Comparison of ENCODE assay signal across 9 cellular contexts in genomic region chr4:98663226-98664006, GRCh38. TPM values are rescaled to one million over a fixed set of nuclear protein-coding genes. Genes with fewer than 3 reads are reported as not detected.
DNase-seq lines count a peak whose midpoint lies in the region; ATAC-seq and TF ChIP-seq lines count a peak whose summit lies in the region.
"Had no signal": no experiment of that assay in that cellular context is flagged by ENCODE, and none has a peak within 500 bp of the region (broad histone marks: within the 10 kb centered on the region; RNA-seq: fewer than 3 reads in every experiment).

No MANE protein-coding gene starts in this region.

- no peak for TF ChIP-seq POLR2A in esophagus muscularis mucosa (IDR thresholded peaks at IDR 0.05; ENCODE audit: low read depth)

- DNase-seq in Right ventricle myocardium inferior (ENCODE audit: missing footprints) (peak; percentile 60), right atrium auricular region (ENCODE audit: low spot score) (no peak), hepatocyte (ENCODE audit: low spot score) (no peak), type B pancreatic cell (ENCODE audit: extremely low spot score, unreplicated experiment) (no peak), NCI-H2107 treated with DMSO at 0.1 percent for 48 hours (lab: John Stamatoyannopoulos, UW; ENCODE audit: unreplicated experiment) (no peak), esophagus muscularis mucosa (ENCODE audit: extremely low spot score) (no peak)
- peak; percentile 61 for DNase-seq in activated CD4-positive, alpha-beta T cell treated with anti-CD3 and anti-CD28 coated beads, Interleukin-2, amount 10 ng/mL, durations not matched to agents 7 days and 5 days

- TF ChIP-seq EP300 in esophagus muscularis mucosa (IDR thresholded peaks at IDR 0.05), result no peak

- peaks cover 55% of the 10 kb centered on the region for H3K4me1 Mint-ChIP-seq in activated CD4-positive, alpha-beta T cell treated with anti-CD3 and anti-CD28 coated beads, Interleukin-2, amount 10 ng/mL, durations not matched to agents 7 days and 5 days
- peaks cover 24% of the 10 kb centered on the region for H3K4me1 Mint-ChIP-seq in type B pancreatic cell (ENCODE audit: unreplicated experiment)

- H3K4me3 ChIP-seq in right atrium auricular region (no peak overlapping the region), hepatocyte (no peak overlapping the region), esophagus muscularis mucosa (no peak overlapping the region)

- H3K27me3 Mint-ChIP-seq in activated CD4-positive, alpha-beta T cell treated with anti-CD3 and anti-CD28 coated beads, Interleukin-2, amount 10 ng/mL, durations not matched to agents 7 days and 5 days, result peaks cover under 1% of the 10 kb centered on the region
- H3K27me3 Mint-ChIP-seq in type B pancreatic cell, result peaks cover 24% of the 10 kb centered on the region

- H2AFZ ChIP-seq in hepatocyte, result no peak overlapping the region
- H2AFZ ChIP-seq: parathyroid adenoma had no signal

- intact Hi-C loops in Right ventricle myocardium inferior (cut with DNase I) (no loop called here), esophagus muscularis mucosa (cut with DNase I) (loop anchor here (10.0 kb wide), 1 partner anchor 261 kb away; the partner anchor contains the start of gene EIF4E)

- H3K4me1 ChIP-seq in right atrium auricular region (peaks cover 0 to 12% of the 10 kb centered on the region in 2 donors), hepatocyte (ENCODE audit: insufficient read depth) (peaks cover 17% of the 10 kb centered on the region), esophagus muscularis mucosa (peaks cover 0 to 24% (median 16%) of the 10 kb centered on the region in 4 donors)
- H3K4me1 ChIP-seq: parathyroid adenoma had no signal

- CTCF ChIA-PET in activated CD4-positive, alpha-beta T cell treated with anti-CD3 and anti-CD28 coated beads, Interleukin-2, amount 10 ng/mL, durations not matched to agents 7 days and 5 days (lab: Charles Lee), result interaction anchor here (1.0 kb wide), 1 partner anchor 79 kb away, joined by 3 read pairs; no protein-coding TSS in a partner anchor

- no peaks in the 10 kb centered on the region for H3K9me2 ChIP-seq in hepatocyte (replicated peaks; ENCODE audit: insufficient read depth)

- no peaks in the 10 kb centered on the region for H4K20me1 ChIP-seq in hepatocyte (ENCODE audit: insufficient read depth, poor library complexity, severe bottlenecking)

- 74% methylated on average over 10 of the region's 10 CpGs for WGBS in hepatocyte (ENCODE audit: low lambda C conversion rate, missing lambda C conversion rate)
- WGBS in esophagus muscularis mucosa, result 69% methylated on average over 10 of the region's 10 CpGs

- POLR2A ChIA-PET in activated CD4-positive, alpha-beta T cell treated with anti-CD3 and anti-CD28 coated beads, Interleukin-2, amount 10 ng/mL, durations not matched to agents 7 days and 5 days (lab: Charles Lee), result no interaction called here

- peaks cover 12% of the 10 kb centered on the region for H3K36me3 Mint-ChIP-seq in activated CD4-positive, alpha-beta T cell treated with anti-CD3 and anti-CD28 coated beads, Interleukin-2, amount 10 ng/mL, durations not matched to agents 7 days and 5 days (ENCODE audit: low read depth)
- H3K36me3 Mint-ChIP-seq in type B pancreatic cell, result no peaks in the 10 kb centered on the region

- H3K4me2 ChIP-seq in hepatocyte, result no peak overlapping the region

- H3K79me2 ChIP-seq in hepatocyte, result no peaks in the 10 kb centered on the region
- H3K79me2 ChIP-seq: parathyroid adenoma had no signal

- H3K27ac ChIP-seq in right atrium auricular region (no peak overlapping the region), hepatocyte (peak overlapping the region; percentile 43), esophagus muscularis mucosa (replicated peaks in 1 of 4) (no peak overlapping the region)
- H3K27ac ChIP-seq: parathyroid adenoma had no signal

- H3K36me3 ChIP-seq in right atrium auricular region (no peaks in the 10 kb centered on the region), hepatocyte (replicated peaks; ENCODE audit: insufficient read depth, low read depth) (no peaks in the 10 kb centered on the region), esophagus muscularis mucosa (no peaks in the 10 kb centered on the region)

- TF ChIP-seq CTCF in right atrium auricular region (IDR thresholded peaks at IDR 0.05) (no peak), hepatocyte (IDR thresholded peaks at IDR 0.05; ENCODE audit: poor library complexity) (no peak), type B pancreatic cell (conservative IDR thresholded peaks at IDR 0.05) (no peak), esophagus muscularis mucosa (IDR thresholded peaks at IDR 0.05) (no peak)

- H3K9me3 ChIP-seq in right atrium auricular region, result no peaks in the 10 kb centered on the region
- no peaks in the 10 kb centered on the region for H3K9me3 ChIP-seq in hepatocyte (ENCODE audit: low read depth)
- H3K9me3 ChIP-seq in esophagus muscularis mucosa, result no peaks in the 10 kb centered on the region

- peaks cover 7% of the 10 kb centered on the region for H3K9me3 Mint-ChIP-seq in activated CD4-positive, alpha-beta T cell treated with anti-CD3 and anti-CD28 coated beads, Interleukin-2, amount 10 ng/mL, durations not matched to agents 7 days and 5 days
- no peaks in the 10 kb centered on the region for H3K9me3 Mint-ChIP-seq in type B pancreatic cell

- peak overlapping the region; percentile 99 for H3K27ac Mint-ChIP-seq in activated CD4-positive, alpha-beta T cell treated with anti-CD3 and anti-CD28 coated beads, Interleukin-2, amount 10 ng/mL, durations not matched to agents 7 days and 5 days
- peak overlapping the region; percentile 84 for H3K27ac Mint-ChIP-seq in type B pancreatic cell

- H3K27me3 ChIP-seq in right atrium auricular region, result no peaks in the 10 kb centered on the region
- H3K27me3 ChIP-seq in hepatocyte, result no peaks in the 10 kb centered on the region
- H3K27me3 ChIP-seq in esophagus muscularis mucosa, result no peaks in the 10 kb centered on the region

- H3K4me3 Mint-ChIP-seq in activated CD4-positive, alpha-beta T cell treated with anti-CD3 and anti-CD28 coated beads, Interleukin-2, amount 10 ng/mL, durations not matched to agents 7 days and 5 days, result peak overlapping the region; percentile 71
- H3K4me3 Mint-ChIP-seq in type B pancreatic cell, result peak overlapping the region; percentile 71

- ATAC-seq in Right ventricle myocardium inferior, result no peak
- peak; percentile 79 for ATAC-seq in HG03354 (IDR thresholded peaks at IDR 0.05; ENCODE audit: poor library complexity, severe bottlenecking, unreplicated experiment)

RNA-seq across cellular contexts. Expression of gene TSPAN5, which starts 5.0 kb away (rescaled TPM):
- total RNA-seq in Right ventricle myocardium inferior, result 2.1 TPM
- total RNA-seq in right atrium auricular region, result 1 to 10 TPM; 1.8 to 5.7 TPM
- 10 to 100 TPM; 17.4 to 17.6 TPM for total RNA-seq in activated CD4-positive, alpha-beta T cell treated with anti-CD3 and anti-CD28 coated beads, Interleukin-2, amount 10 ng/mL, durations not matched to agents 7 days and 5 days
- 22.4 and 26.2 TPM in 2 replicates for total RNA-seq in hepatocyte
- polyA plus RNA-seq in hepatocyte, result 35.9 and 39.1 TPM in 2 replicates
- total RNA-seq in type B pancreatic cell (ENCODE audit: low replicate concordance), result 26.9 and 33.8 TPM in 2 replicates
- total RNA-seq in esophagus muscularis mucosa, result 10 to 100 TPM in 3 of 4 donors, 1 to 10 TPM in 1; 9.1 to 16.8 (median 13.3) TPM

Comparison
In these comparisons a context has a peak if more than half of its experiments do, and no peak if none do; other contexts are left out.
1. DNase-seq: peak in Right ventricle myocardium inferior (single experiment) and activated CD4-positive, alpha-beta T cell treated with anti-CD3 and anti-CD28 coated beads, Interleukin-2, amount 10 ng/mL, durations not matched to agents 7 days and 5 days (single experiment); none in right atrium auricular region (single experiment), hepatocyte (single experiment), type B pancreatic cell (single experiment), NCI-H2107 treated with DMSO at 0.1 percent for 48 hours (single experiment) and esophagus muscularis mucosa (single experiment).